ENCODE assay signal across 8 cellular contexts in the genomic region with DNA sequence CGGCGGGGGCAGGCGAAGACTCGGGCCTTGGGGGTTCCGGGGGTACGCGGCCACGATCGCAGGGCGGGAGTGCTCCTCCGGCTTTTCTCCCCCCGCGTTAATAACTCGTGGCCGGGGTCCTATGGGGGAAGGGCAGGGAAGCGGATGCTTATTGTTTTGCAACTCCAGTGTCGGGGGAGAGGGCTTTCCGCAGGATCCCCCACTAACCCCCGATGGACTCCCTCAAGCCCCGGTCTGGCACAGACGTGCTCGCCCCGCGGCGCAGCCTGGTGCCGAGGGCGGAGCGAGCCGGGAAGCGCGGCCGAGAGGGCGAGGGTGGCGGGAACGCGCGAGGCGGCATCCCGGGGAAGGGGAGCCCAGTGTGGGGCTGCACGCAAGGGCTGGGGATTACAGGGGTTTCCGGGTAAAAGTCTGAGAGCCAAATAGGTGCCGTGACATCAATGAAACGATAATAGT. TPM values are rescaled to one million over a fixed set of nuclear protein-coding genes. Genes with fewer than 3 reads are reported as not detected.
DNase-seq lines count a peak whose midpoint lies in the region; ATAC-seq and TF ChIP-seq lines count a peak whose summit lies in the region.

No MANE protein-coding gene starts in this region.

- no peaks in the 10 kb centered on the region for H3K36me3 ChIP-seq in mesenchymal stem cell (ENCODE audit: control insufficient read depth in 1 of 2, insufficient read depth in 2 of 2, low read depth in 1 of 2, low read length in 2 of 2)

- peak overlapping the region; percentile 94 for H3K4me2 ChIP-seq in mesenchymal stem cell (ENCODE audit: low read length, poor library complexity, severe bottlenecking)

- no peak overlapping the region for H2BK15ac ChIP-seq in mesenchymal stem cell (ENCODE audit: low read depth, poor library complexity, severe bottlenecking)

- peak overlapping the region; percentile 81 for H4K91ac ChIP-seq in mesenchymal stem cell (ENCODE audit: low read length)

- H2AFZ ChIP-seq in mesenchymal stem cell (ENCODE audit: low read depth, low read length) = peak overlapping the region; percentile 36

- H3K4ac ChIP-seq in mesenchymal stem cell (ENCODE audit: low read depth in 1 of 2, low read length in 2 of 2) = peak overlapping the region; percentile 67 to 89

- H3K14ac ChIP-seq in mesenchymal stem cell (ENCODE audit: low read length in 2 of 2) = peak overlapping the region; percentile 44 to 81

- peak overlapping the region; percentile 95 to 96 for H3K4me3 ChIP-seq in mesenchymal stem cell (ENCODE audit: insufficient read depth in 1 of 2, low read depth in 1 of 2, low read length in 2 of 2)

- H3K4me1 ChIP-seq in mesenchymal stem cell (ENCODE audit: control insufficient read depth, insufficient read depth, low read depth, low read length) = peaks cover 6% of the 10 kb centered on the region

- peak overlapping the region; percentile 88 for H2BK5ac ChIP-seq in mesenchymal stem cell (ENCODE audit: low read depth, low read length, poor library complexity, severe bottlenecking)

- no peak overlapping the region for H2AK5ac ChIP-seq in mesenchymal stem cell (ENCODE audit: low read length, severe bottlenecking)

- peak overlapping the region; percentile 92 to 97 for H3K18ac ChIP-seq in mesenchymal stem cell (ENCODE audit: low read depth in 1 of 2, low read length in 2 of 2)

- peak; percentile 2; the same call in 1 of the 2 replicates for TF ChIP-seq CTCF in 22Rv1 (IDR thresholded peaks at IDR 0.05)
- TF ChIP-seq CTCF in GM13976 (IDR thresholded peaks at IDR 0.05; ENCODE audit: borderline replicate concordance, control extremely low read depth, extremely low read depth, insufficient read depth, missing control alignments) = no peak

- peak overlapping the region in 1 of 2 experiments; percentile 45 for H2BK12ac ChIP-seq in mesenchymal stem cell (ENCODE audit: low read length in 2 of 2)

- no peaks in the 10 kb centered on the region for H3K79me1 ChIP-seq in mesenchymal stem cell (replicated peaks; ENCODE audit: low read length, poor library complexity, severe bottlenecking)

- in situ Hi-C loops in GM13976 (cut with MboI; ENCODE audit: low sequenced_read_pairs, unreplicated experiment) = no loop called here

- H2BK120ac ChIP-seq in mesenchymal stem cell (ENCODE audit: low read depth, low read length) = peak overlapping the region; percentile 92

- H3K27me3 ChIP-seq in mesenchymal stem cell (ENCODE audit: control insufficient read depth in 1 of 2, insufficient read depth in 1 of 2, low read length in 2 of 2) = no peaks in the 10 kb centered on the region

- peak overlapping the region; percentile 91 for H3K9ac ChIP-seq in mesenchymal stem cell (ENCODE audit: low read length)

- H3K23ac ChIP-seq in mesenchymal stem cell (ENCODE audit: low read length in 2 of 2) = no peak overlapping the region

- no peaks in the 10 kb centered on the region for H3K9me3 ChIP-seq in mesenchymal stem cell (ENCODE audit: control insufficient read depth, low read length)

- WGBS in mesenchymal stem cell = under 1% methylated on average over 29 of the region's 43 CpGs

- H4K8ac ChIP-seq in mesenchymal stem cell (ENCODE audit: low read length) = peak overlapping the region; percentile 88

- ATAC-seq in HG02840 (IDR thresholded peaks at IDR 0.05; ENCODE audit: low FRiP score, unreplicated experiment) = peak; percentile 39

- DNase-seq in GM13976 (ENCODE audit: low spot score) (peak; percentile 73), NCI-H1694 treated with DMSO at 0.1 percent for 48 hours (lab: John Stamatoyannopoulos, UW) (peak; percentile 71), ecto neural progenitor cell (ENCODE audit: low spot score) (peak; percentile 67), mesenchymal stem cell (peak; percentile 51)
- DNase-seq in activated CD4-positive, alpha-beta T cell treated with anti-CD3 and anti-CD28 coated beads for 24 hours (ENCODE audit: low read depth in 2 of 2) = peak; percentile 35 to 43
- DNase-seq in stimulated activated CD8-positive, alpha-beta memory T cell treated with anti-CD3 and anti-CD28 coated beads, Interleukin-2, amount 100 ng/mL, for 48 hours (ENCODE audit: low read depth in 2 of 2) = peak; percentile 38 to 46

- H3K27ac ChIP-seq in 22Rv1 (peak overlapping the region; percentile 95), mesenchymal stem cell (ENCODE audit: low read length, poor library complexity, severe bottlenecking) (peak overlapping the region; percentile 88)

RNA-seq across cellular contexts. Expression of a gene that starts 0.7 kb away (rescaled TPM):
- polyA plus RNA-seq in mesenchymal stem cell (2013, experiment 1 of 2) = 43.9 TPM
- polyA plus RNA-seq in mesenchymal stem cell (2013, experiment 2 of 2) = 45.6 TPM

RNA-seq across cellular contexts. Expression of a gene that starts 59.5 kb away (rescaled TPM):
- 199 TPM for polyA plus RNA-seq in mesenchymal stem cell (2013, experiment 1 of 2)
- 201 TPM for polyA plus RNA-seq in mesenchymal stem cell (2013, experiment 2 of 2)

Comparison
In these comparisons a context has a peak if more than half of its experiments do, and no peak if none do; other contexts are left out.
1. Peak in every context shown above with its lines: DNase-seq, ATAC-seq, H3K4me3 ChIP-seq and H3K27ac ChIP-seq.